In the genomic region with DNA sequence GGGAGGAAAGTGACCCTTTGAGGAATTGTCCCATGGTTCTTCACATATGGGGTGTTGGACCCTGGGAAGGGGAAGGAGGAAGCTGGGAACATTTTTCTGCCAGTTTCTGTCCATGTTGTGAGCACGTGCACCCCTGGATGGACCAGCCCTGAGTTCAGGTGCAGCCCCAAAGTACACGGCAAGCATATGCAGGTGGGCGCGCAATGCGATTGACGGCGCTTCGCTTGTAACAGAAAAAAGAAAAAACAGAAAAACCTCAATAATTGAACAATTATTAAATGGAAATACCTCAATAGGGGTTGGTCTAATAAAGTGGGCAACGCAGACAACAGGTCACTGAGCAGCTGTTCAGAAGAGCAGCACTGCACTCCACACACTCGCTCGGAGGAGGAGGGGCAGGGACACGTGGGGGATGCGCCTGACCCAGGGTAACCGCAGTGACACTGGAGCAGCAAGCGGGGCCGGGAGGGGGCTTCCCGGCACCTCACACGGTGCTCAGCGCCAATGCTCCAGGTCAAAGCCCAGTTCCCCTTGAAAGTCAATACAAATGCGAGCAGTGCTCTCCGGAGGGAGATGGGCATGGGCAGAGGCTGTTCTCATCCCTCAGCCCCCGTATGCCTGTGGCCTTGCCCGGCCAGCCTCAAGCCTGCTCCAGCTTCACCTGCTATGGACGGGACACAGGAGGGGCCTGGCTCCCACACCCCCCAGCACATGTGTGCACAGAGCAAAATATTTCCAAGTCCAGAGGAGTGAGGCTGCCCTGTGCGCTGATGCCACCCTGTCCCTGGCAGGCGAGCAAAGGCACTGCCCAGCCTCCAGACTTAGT, we compare ENCODE assay signal across 21 cellular contexts. TPM values are rescaled to one million over a fixed set of nuclear protein-coding genes. Genes with fewer than 3 reads are reported as not detected.
DNase-seq lines count a peak whose midpoint lies in the region; ATAC-seq and TF ChIP-seq lines count a peak whose summit lies in the region.
"Had no signal": no experiment of that assay in that cellular context is flagged by ENCODE, and none has a peak within 500 bp of the region (broad histone marks: within the 10 kb centered on the region; RNA-seq: fewer than 3 reads in every experiment).

No MANE protein-coding gene starts in this region.

- no peaks in the 10 kb centered on the region for H3K27me3 ChIP-seq in neural progenitor cell
- H3K27me3 ChIP-seq in aorta (ENCODE audit: control insufficient read depth in 1 of 2, insufficient read depth in 2 of 2, low read length in 1 of 2), result no peaks in the 10 kb centered on the region
- peaks cover 56% of the 10 kb centered on the region for H3K27me3 ChIP-seq in transverse colon

- TF ChIP-seq POLR2A in transverse colon (IDR thresholded peaks at IDR 0.05), result no peak

- DNase-seq in activated T-cell treated with anti-CD3 and anti-CD28 coated beads, Interleukin-2, amount 50 U/mL, for 4 hours, result peak; percentile 1
- DNase-seq in activated T-cell treated with anti-CD3 and anti-CD28 coated beads, Interleukin-2, amount 50 U/mL, for 72 hours, result no peak
- peak; percentile 54 for DNase-seq in natural killer cell treated with Interleukin-12 subunit alpha and Interleukin-12 subunit beta and Interleukin-15 and Interleukin-18, amount 100 ng/mL, for 72 hours (ENCODE audit: low spot score)
- DNase-seq in natural killer cell, result no peak
- no peak for DNase-seq in neural progenitor cell (ENCODE audit: low spot score)
- peak; percentile 34 to 68 for DNase-seq in aorta
- DNase-seq in transverse colon, result no peak
- DNase-seq: CD8-positive, alpha-beta T cell; DMS79; HCEC 1CT; NCI-H1105; NCI-H1694 treated with DMSO at 0.1 percent for 48 hours; NCI-H2107; NCI-H2227 treated with DMSO at 0.1 percent for 48 hours; NCI-H524 had no signal

- H3K9me3 ChIP-seq in neural progenitor cell (ENCODE audit: low read depth) (no peaks in the 10 kb centered on the region), aorta (ENCODE audit: control insufficient read depth, low read length) (no peaks in the 10 kb centered on the region), transverse colon (no peaks in the 10 kb centered on the region)

- no peak overlapping the region for H3K9ac ChIP-seq in neural progenitor cell

- intact Hi-C loops in natural killer cell (cut with micrococcal nuclease) (no loop called here), aorta (cut with DNase I) (loop anchor here (5.0 kb wide), 5 partner anchors 43 to 413 kb away; a partner anchor contains a TSS), transverse colon (cut with DNase I; ENCODE audit: low total_unique reads) (loop anchor here (5.0 kb wide), 3 partner anchors 268 to 408 kb away; no protein-coding TSS in a partner anchor)

- H3K4me1 ChIP-seq in neural progenitor cell, result no peaks in the 10 kb centered on the region
- H3K4me1 ChIP-seq in aorta (ENCODE audit: control insufficient read depth in 1 of 2, insufficient read depth in 2 of 2, low read length in 2 of 2), result no peaks in the 10 kb centered on the region
- H3K4me1 ChIP-seq in transverse colon, result peaks cover 0 to 11% (median 2%) of the 10 kb centered on the region in 4 donors

- H3K27ac ChIP-seq in neural progenitor cell (no peak overlapping the region), aorta (ENCODE audit: low read depth in 1 of 2, low read length in 2 of 2) (no peak overlapping the region), transverse colon (no peak overlapping the region)

- TF ChIP-seq CTCF in natural killer cell (IDR thresholded peaks at IDR 0.05) (no peak), neural progenitor cell (IDR thresholded peaks at IDR 0.05) (no peak), transverse colon (IDR thresholded peaks at IDR 0.05) (no peak)

- H3K4me3 Mint-ChIP-seq in activated T-cell treated with anti-CD3 and anti-CD28 coated beads, Interleukin-2, amount 50 U/mL, for 4 hours, result no peak overlapping the region
- H3K4me3 Mint-ChIP-seq in activated T-cell treated with anti-CD3 and anti-CD28 coated beads, Interleukin-2, amount 50 U/mL, for 72 hours, result no peak overlapping the region
- H3K4me3 Mint-ChIP-seq in natural killer cell treated with Interleukin-12 subunit alpha and Interleukin-12 subunit beta and Interleukin-15 and Interleukin-18, amount 100 ng/mL, for 72 hours, result no peak overlapping the region
- H3K4me3 Mint-ChIP-seq in natural killer cell (no peak overlapping the region), neural progenitor cell (peak overlapping the region; percentile 16)
- H3K4me3 Mint-ChIP-seq: CD8-positive, alpha-beta T cell; IgD-negative memory B cell had no signal

- H3K4me1 Mint-ChIP-seq in activated T-cell treated with anti-CD3 and anti-CD28 coated beads, Interleukin-2, amount 50 U/mL, for 4 hours (ENCODE audit: low read depth), result no peaks in the 10 kb centered on the region
- no peaks in the 10 kb centered on the region for H3K4me1 Mint-ChIP-seq in activated T-cell treated with anti-CD3 and anti-CD28 coated beads, Interleukin-2, amount 50 U/mL, for 72 hours (ENCODE audit: low read depth)
- peaks cover 0 to 4% of the 10 kb centered on the region in 2 donors for H3K4me1 Mint-ChIP-seq in natural killer cell treated with Interleukin-12 subunit alpha and Interleukin-12 subunit beta and Interleukin-15 and Interleukin-18, amount 100 ng/mL, for 72 hours (ENCODE audit: low read depth in 2 of 2)
- H3K4me1 Mint-ChIP-seq in natural killer cell (peaks cover 0 to 6% of the 10 kb centered on the region in 2 donors), neural progenitor cell (peaks cover 14% of the 10 kb centered on the region)
- H3K4me1 Mint-ChIP-seq: IgD-negative memory B cell had no signal

- no peak for TF ChIP-seq EP300 in transverse colon (IDR thresholded peaks at IDR 0.05; ENCODE audit: low read depth)

- H3K9me3 Mint-ChIP-seq in activated T-cell treated with anti-CD3 and anti-CD28 coated beads, Interleukin-2, amount 50 U/mL, for 4 hours, result no peaks in the 10 kb centered on the region
- peaks cover 0 to 1% of the 10 kb centered on the region in 2 donors for H3K9me3 Mint-ChIP-seq in activated T-cell treated with anti-CD3 and anti-CD28 coated beads, Interleukin-2, amount 50 U/mL, for 72 hours
- H3K9me3 Mint-ChIP-seq in natural killer cell treated with Interleukin-12 subunit alpha and Interleukin-12 subunit beta and Interleukin-15 and Interleukin-18, amount 100 ng/mL, for 72 hours, result no peaks in the 10 kb centered on the region
- H3K9me3 Mint-ChIP-seq in natural killer cell (no peaks in the 10 kb centered on the region), neural progenitor cell (peaks cover 13% of the 10 kb centered on the region)
- H3K9me3 Mint-ChIP-seq: CD8-positive, alpha-beta T cell; IgD-negative memory B cell had no signal

- in situ Hi-C loops in transverse colon (cut with MboI; ENCODE audit: low pct_ligation_motif_present in 1 of 4, low pct_unique_long_range_greater_than_20kb in 1 of 4, low sequenced_read_pairs in 3 of 4), result loop anchor here in 3 of 4 donors (25.0 kb wide), 2 partner anchors 398 to 423 kb away; no protein-coding TSS in a partner anchor

- no peak overlapping the region for H3K4me3 ChIP-seq in neural progenitor cell
- H3K4me3 ChIP-seq in aorta (ENCODE audit: low read length in 2 of 2), result no peak overlapping the region
- H3K4me3 ChIP-seq in transverse colon, result no peak overlapping the region

- 92 to 94% methylated on average over 26 of the region's 26 CpGs for WGBS in aorta, 2 donors
- WGBS in transverse colon (ENCODE audit: low coverage in 1 of 2), 2 donors, result 74% methylated on average over 11 to 24 of the region's 26 CpGs

- no peak overlapping the region for H3K4me2 ChIP-seq in neural progenitor cell

- H3K27ac Mint-ChIP-seq in activated T-cell treated with anti-CD3 and anti-CD28 coated beads, Interleukin-2, amount 50 U/mL, for 72 hours, result no peak overlapping the region
- no peak overlapping the region for H3K27ac Mint-ChIP-seq in natural killer cell treated with Interleukin-12 subunit alpha and Interleukin-12 subunit beta and Interleukin-15 and Interleukin-18, amount 100 ng/mL, for 72 hours
- H3K27ac Mint-ChIP-seq in natural killer cell (no peak overlapping the region), neural progenitor cell (peak overlapping the region; percentile 34)
- H3K27ac Mint-ChIP-seq: CD8-positive, alpha-beta T cell; IgD-negative memory B cell had no signal

- H3K27me3 Mint-ChIP-seq in activated T-cell treated with anti-CD3 and anti-CD28 coated beads, Interleukin-2, amount 50 U/mL, for 4 hours (ENCODE audit: low read depth), result peaks cover 19% of the 10 kb centered on the region
- H3K27me3 Mint-ChIP-seq in activated T-cell treated with anti-CD3 and anti-CD28 coated beads, Interleukin-2, amount 50 U/mL, for 72 hours (ENCODE audit: low read depth), result peaks cover 12% of the 10 kb centered on the region
- peaks cover 6 to 8% of the 10 kb centered on the region in 2 donors for H3K27me3 Mint-ChIP-seq in natural killer cell treated with Interleukin-12 subunit alpha and Interleukin-12 subunit beta and Interleukin-15 and Interleukin-18, amount 100 ng/mL, for 72 hours
- H3K27me3 Mint-ChIP-seq in natural killer cell (ENCODE audit: low read depth in 2 of 2), result peaks cover 0 to 7% of the 10 kb centered on the region in 2 donors
- H3K27me3 Mint-ChIP-seq in neural progenitor cell (ENCODE audit: insufficient read depth, low read depth), result peaks cover 17% of the 10 kb centered on the region

- H3K36me3 Mint-ChIP-seq in activated T-cell treated with anti-CD3 and anti-CD28 coated beads, Interleukin-2, amount 50 U/mL, for 4 hours (ENCODE audit: insufficient read depth), result no peaks in the 10 kb centered on the region
- no peaks in the 10 kb centered on the region for H3K36me3 Mint-ChIP-seq in activated T-cell treated with anti-CD3 and anti-CD28 coated beads, Interleukin-2, amount 50 U/mL, for 72 hours (ENCODE audit: insufficient read depth in 2 of 2)
- H3K36me3 Mint-ChIP-seq in natural killer cell treated with Interleukin-12 subunit alpha and Interleukin-12 subunit beta and Interleukin-15 and Interleukin-18, amount 100 ng/mL, for 72 hours, result no peaks in the 10 kb centered on the region
- H3K36me3 Mint-ChIP-seq in natural killer cell (no peaks in the 10 kb centered on the region), neural progenitor cell (no peaks in the 10 kb centered on the region)
- H3K36me3 Mint-ChIP-seq: CD8-positive, alpha-beta T cell had no signal

- no peak overlapping the region for H2AFZ ChIP-seq in neural progenitor cell (replicated peaks)

- H3K79me2 ChIP-seq in neural progenitor cell (ENCODE audit: low read depth), result no peaks in the 10 kb centered on the region

- H3F3A ChIP-seq in neural progenitor cell (ENCODE audit: low read depth), result no peaks in the 10 kb centered on the region

- H4K20me1 ChIP-seq in neural progenitor cell (ENCODE audit: low read depth), result no peaks in the 10 kb centered on the region

- no peak for ATAC-seq in activated T-cell treated with anti-CD3 and anti-CD28 coated beads, Interleukin-2, amount 50 U/mL, for 4 hours
- no peak for ATAC-seq in activated T-cell treated with anti-CD3 and anti-CD28 coated beads, Interleukin-2, amount 50 U/mL, for 72 hours (replicated peaks in 1 of 2)
- ATAC-seq in natural killer cell treated with Interleukin-12 subunit alpha and Interleukin-12 subunit beta and Interleukin-15 and Interleukin-18, amount 100 ng/mL, for 72 hours, result no peak
- no peak for ATAC-seq in natural killer cell
- ATAC-seq in aorta (ENCODE audit: low FRiP score), result no peak
- no peak for ATAC-seq in HG03196 (IDR thresholded peaks at IDR 0.05; ENCODE audit: unreplicated experiment)
- ATAC-seq: CD8-positive, alpha-beta T cell had no signal

- H3K36me3 ChIP-seq in neural progenitor cell, result no peaks in the 10 kb centered on the region
- H3K36me3 ChIP-seq in aorta (ENCODE audit: control insufficient read depth in 1 of 2, insufficient read depth in 2 of 2, low read length in 1 of 2), result no peaks in the 10 kb centered on the region
- H3K36me3 ChIP-seq in transverse colon, result no peaks in the 10 kb centered on the region

RNA-seq across cellular contexts. Expression of a gene that starts 6.6 kb away (rescaled TPM):
- total RNA-seq in activated T-cell treated with anti-CD3 and anti-CD28 coated beads, Interleukin-2, amount 50 U/mL, for 4 hours, result not detected
- total RNA-seq in activated T-cell treated with anti-CD3 and anti-CD28 coated beads, Interleukin-2, amount 50 U/mL, for 72 hours, result not detected
- total RNA-seq in natural killer cell treated with Interleukin-12 subunit alpha and Interleukin-12 subunit beta and Interleukin-15 and Interleukin-18, amount 100 ng/mL, for 72 hours, result not detected
- total RNA-seq in natural killer cell, result not detected
- total RNA-seq in neural progenitor cell (ENCODE audit: low replicate concordance), result not detected in 2 replicates
- not detected for total RNA-seq in aorta
- not detected for polyA plus RNA-seq in aorta
- total RNA-seq in transverse colon, result not detected
- total RNA-seq: A172; CD8-positive, alpha-beta T cell; HT1080; LHCN-M2 had no signal
- polyA plus RNA-seq: BJ, IgD-negative memory B cell had no signal

RNA-seq across cellular contexts. Expression of a gene that starts 54.3 kb away (rescaled TPM):
- under 1 TPM in 2 of 3 donors, not detected in 1; 0.05 to 0.22 TPM for total RNA-seq in activated T-cell treated with anti-CD3 and anti-CD28 coated beads, Interleukin-2, amount 50 U/mL, for 4 hours
- total RNA-seq in activated T-cell treated with anti-CD3 and anti-CD28 coated beads, Interleukin-2, amount 50 U/mL, for 72 hours, result 1 to 10 TPM in 1 of 2 donors, under 1 TPM in 1; 0.77 to 1.7 TPM
- not detected for total RNA-seq in natural killer cell treated with Interleukin-12 subunit alpha and Interleukin-12 subunit beta and Interleukin-15 and Interleukin-18, amount 100 ng/mL, for 72 hours
- total RNA-seq in natural killer cell (under 1 TPM in 2 of 3 donors, not detected in 1; 0.25 to 0.64 TPM), neural progenitor cell (ENCODE audit: low replicate concordance) (1.9 and 2.0 TPM in 2 replicates), aorta (10 to 100 TPM; 61.9 to 80.7 TPM), transverse colon (under 1 TPM in 2 of 4 donors, not detected in 2; 0.41 to 0.95 TPM)
- polyA plus RNA-seq in aorta, result 10 to 100 TPM in 1 of 2 donors, 1 to 10 TPM in 1; 5.0 to 21.1 TPM
- total RNA-seq: CD8-positive, alpha-beta T cell; HT1080; LHCN-M2 had no signal
- polyA plus RNA-seq: IgD-negative memory B cell had no signal

Comparison
In these comparisons a context has a peak if more than half of its experiments do, and no peak if none do; other contexts are left out.
1. DNase-seq: peak in activated T-cell treated with anti-CD3 and anti-CD28 coated beads, Interleukin-2, amount 50 U/mL, for 4 hours (single experiment), natural killer cell treated with Interleukin-12 subunit alpha and Interleukin-12 subunit beta and Interleukin-15 and Interleukin-18, amount 100 ng/mL, for 72 hours (single experiment) and aorta (2 of 2); none in activated T-cell treated with anti-CD3 and anti-CD28 coated beads, Interleukin-2, amount 50 U/mL, for 72 hours (0 of 2), natural killer cell (single experiment), neural progenitor cell (single experiment) and transverse colon (single experiment).
2. RNA of a gene that starts 54.3 kb away (total RNA-seq): 61.9 to 80.7 TPM in aorta; 1.9 to 2.0 TPM in neural progenitor cell, 0.77 to 1.7 TPM in activated T-cell treated with anti-CD3 and anti-CD28 coated beads, Interleukin-2, amount 50 U/mL, for 72 hours, 0.41 to 0.95 TPM in transverse colon, 0.25 to 0.64 TPM in natural killer cell, 0.05 to 0.22 TPM in activated T-cell treated with anti-CD3 and anti-CD28 coated beads, Interleukin-2, amount 50 U/mL, for 4 hours and not detected in natural killer cell treated with Interleukin-12 subunit alpha and Interleukin-12 subunit beta and Interleukin-15 and Interleukin-18, amount 100 ng/mL, for 72 hours; every median in the first group is over 10 times any median in the second.